In the genomic region with DNA sequence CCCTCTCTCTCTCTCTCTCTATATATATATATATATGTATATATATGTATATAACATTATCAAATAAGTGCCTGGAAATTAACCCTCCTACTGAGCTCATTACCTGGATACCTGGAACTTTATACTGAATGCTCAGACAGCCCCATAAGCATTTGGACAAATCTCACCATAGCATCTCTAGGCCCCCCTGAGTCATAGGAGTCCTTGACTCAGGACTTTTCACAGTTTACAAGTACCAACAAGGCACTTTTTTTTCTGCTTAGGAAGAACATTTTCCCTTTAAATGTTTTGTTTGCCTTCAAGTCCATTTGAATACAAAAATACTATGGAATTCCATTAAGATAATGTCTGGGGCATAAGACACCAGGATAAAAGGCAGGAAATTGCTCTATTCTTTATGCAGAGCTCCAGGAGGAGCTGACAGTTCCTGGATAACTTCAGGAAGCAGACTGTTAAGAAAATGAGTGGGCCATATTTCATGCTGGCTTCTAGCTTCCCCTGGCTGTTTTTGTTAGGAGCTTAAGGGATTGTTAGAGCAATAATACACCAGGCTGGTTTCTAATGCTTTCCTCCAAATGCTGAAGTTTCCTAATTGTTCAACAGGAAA, we compare ENCODE assay signal across 28 cellular contexts.
DNase-seq lines count a peak whose midpoint lies in the region; ATAC-seq and TF ChIP-seq lines count a peak whose summit lies in the region.
"Had no signal": no experiment of that assay in that cellular context is flagged by ENCODE, and none has a peak within 500 bp of the region (broad histone marks: within the 10 kb centered on the region; RNA-seq: fewer than 3 reads in every experiment).

No MANE protein-coding gene starts in this region.

- no peak overlapping the region for H3K4me3 Mint-ChIP-seq in WTC11
- H3K4me3 Mint-ChIP-seq: activated CD8-positive, alpha-beta memory T cell treated with anti-CD3 and anti-CD28 coated beads, Interleukin-2, amount 10 ng/mL, durations not matched to agents 7 days and 5 days; immature natural killer cell; memory B cell; stimulated activated memory B cell treated with anti-CD40 and anti-IgM and Interleukin-4, amounts not matched to agents 10 μg/mL and 1 μg/mL and 100 μg/mL, for 72 hours; type B pancreatic cell had no signal

- H3K23ac ChIP-seq in trophoblast cell (ENCODE audit: low read length), result no peak overlapping the region

- H3K9me3 ChIP-seq in RWPE2 (ENCODE audit: severe bottlenecking) (no peaks in the 10 kb centered on the region), trophoblast cell (ENCODE audit: insufficient read depth, low read depth, low read length) (no peaks in the 10 kb centered on the region)
- H3K9me3 ChIP-seq: gastroesophageal sphincter, HAP-1 had no signal

- no peak overlapping the region for H4K8ac ChIP-seq in trophoblast cell (ENCODE audit: low read depth, low read length)

- no peak overlapping the region for H2AK5ac ChIP-seq in trophoblast cell (ENCODE audit: low read length)

- peak overlapping the region; percentile 23 for H3K27ac ChIP-seq in RWPE2 (ENCODE audit: poor library complexity, severe bottlenecking)
- H3K27ac ChIP-seq in trophoblast cell (ENCODE audit: low read depth, low read length), result peak overlapping the region; percentile 45
- H3K27ac ChIP-seq: gastroesophageal sphincter, VCaP had no signal

- H3K79me1 ChIP-seq in trophoblast cell (ENCODE audit: low read length), result peaks cover 4% of the 10 kb centered on the region

- CTCF ChIA-PET in WTC11 (lab: Charles Lee), result no interaction called here

- no peaks in the 10 kb centered on the region for H3K36me3 ChIP-seq in RWPE2 (ENCODE audit: low read depth)
- no peaks in the 10 kb centered on the region for H3K36me3 ChIP-seq in trophoblast cell (ENCODE audit: control insufficient read depth in 1 of 2, insufficient read depth in 2 of 2, low read length in 2 of 2)
- H3K36me3 ChIP-seq: gastroesophageal sphincter, HAP-1 had no signal

- H3K14ac ChIP-seq in trophoblast cell (ENCODE audit: low read length), result no peak overlapping the region

- peaks cover 22% of the 10 kb centered on the region for H3K4me1 Mint-ChIP-seq in WTC11
- H3K4me1 Mint-ChIP-seq: activated CD8-positive, alpha-beta memory T cell treated with anti-CD3 and anti-CD28 coated beads, Interleukin-2, amount 10 ng/mL, durations not matched to agents 7 days and 5 days; immature natural killer cell; memory B cell; stimulated activated memory B cell treated with anti-CD40 and anti-IgM and Interleukin-4, amounts not matched to agents 10 μg/mL and 1 μg/mL and 100 μg/mL, for 72 hours had no signal

- H2BK5ac ChIP-seq in trophoblast cell (ENCODE audit: low read depth, low read length, poor library complexity), result no peak overlapping the region

- no peaks in the 10 kb centered on the region for H3K27me3 ChIP-seq in RWPE2 (ENCODE audit: insufficient read depth, poor library complexity, severe bottlenecking)
- no peaks in the 10 kb centered on the region for H3K27me3 ChIP-seq in trophoblast cell (ENCODE audit: insufficient read depth, low read length)

- TF ChIP-seq CTCF in RWPE2 (IDR thresholded peaks at IDR 0.05; ENCODE audit: poor library complexity, severe bottlenecking) (no peak), WTC11 (IDR thresholded peaks at IDR 0.05) (no peak)

- POLR2A ChIA-PET in WTC11 (lab: Charles Lee), result interaction anchor here (0.7 kb wide), 1 partner anchor 55 kb away, joined by 3 read pairs; no protein-coding TSS in a partner anchor

- no peak overlapping the region for H4K12ac ChIP-seq in trophoblast cell (ENCODE audit: low read depth, low read length)

- ATAC-seq in RWPE2 (ENCODE audit: low read depth) (0 out of 3 replicates have a peak, but pooled peaks have one; percentile 31), WTC11 (no peak), HG02588 (IDR thresholded peaks at IDR 0.05; ENCODE audit: unreplicated experiment) (no peak)
- ATAC-seq: activated CD8-positive, alpha-beta memory T cell treated with anti-CD3 and anti-CD28 coated beads, Interleukin-2, amount 10 ng/mL, durations not matched to agents 7 days and 5 days; gastroesophageal sphincter; left lobe of liver; sciatic nerve; stimulated activated memory B cell treated with anti-CD40 and anti-IgM and Interleukin-4, amounts not matched to agents 10 μg/mL and 1 μg/mL and 100 μg/mL, for 72 hours had no signal

- H3K4me2 ChIP-seq in trophoblast cell (ENCODE audit: low read length), result no peak overlapping the region

- DNase-seq in RWPE2 (ENCODE audit: low spot score), result no peak
- no peak for DNase-seq in WTC11 (ENCODE audit: low spot score)
- DNase-seq in islet precursor cell, result peak; percentile 80
- DNase-seq in trophoblast cell, result no peak
- DNase-seq in cerebellar nuclear complex (lab: John Stamatoyannopoulos, UW), result no peak
- no peak for DNase-seq in activated CD8-positive, alpha-beta memory T cell treated with anti-CD3 and anti-CD28 coated beads for 24 hours
- DNase-seq: activated CD4-positive, alpha-beta T cell treated with anti-CD3 and anti-CD28 coated beads for 48 hours; activated CD8-positive, alpha-beta memory T cell treated with anti-CD3 and anti-CD28 coated beads, Interleukin-2, amount 10 ng/mL, durations not matched to agents 7 days and 5 days; activated naive CD4-positive, alpha-beta T cell; activated T-cell treated with anti-CD3 and anti-CD28 coated beads, Interleukin-2, amount 50 U/mL, for 48 hours; C1 segment of cervical spinal cord; COR-L47; hypothalamus; immature natural killer cell; Kasumi-1; NCI-H1417 treated with DMSO at 0.1 percent for 48 hours; NCI-H2029 treated with DMSO at 0.1 percent for 48 hours; Right ventricle myocardium superior; T1000 had no signal

- H3K27ac Mint-ChIP-seq in WTC11, result peak overlapping the region; percentile 51; the same call in 1 of the 2 replicates
- H3K27ac Mint-ChIP-seq: activated CD8-positive, alpha-beta memory T cell treated with anti-CD3 and anti-CD28 coated beads, Interleukin-2, amount 10 ng/mL, durations not matched to agents 7 days and 5 days; immature natural killer cell; memory B cell; stimulated activated memory B cell treated with anti-CD40 and anti-IgM and Interleukin-4, amounts not matched to agents 10 μg/mL and 1 μg/mL and 100 μg/mL, for 72 hours; type B pancreatic cell had no signal

- no peak overlapping the region for H2BK12ac ChIP-seq in trophoblast cell (ENCODE audit: low read length)

- H3K18ac ChIP-seq in trophoblast cell (ENCODE audit: low read length), result no peak overlapping the region

- H3K4ac ChIP-seq in trophoblast cell (ENCODE audit: low read depth, low read length), result no peak overlapping the region

- peaks cover 18% of the 10 kb centered on the region for H3K9me3 Mint-ChIP-seq in WTC11
- H3K9me3 Mint-ChIP-seq: stimulated activated memory B cell treated with anti-CD40 and anti-IgM and Interleukin-4, amounts not matched to agents 10 μg/mL and 1 μg/mL and 100 μg/mL, for 72 hours; type B pancreatic cell had no signal

- no peaks in the 10 kb centered on the region for H3K79me2 ChIP-seq in trophoblast cell (ENCODE audit: control insufficient read depth, insufficient read depth, low read length, poor library complexity)

- no peak overlapping the region for H2AFZ ChIP-seq in trophoblast cell (ENCODE audit: insufficient read depth, low read length, poor library complexity)

- peaks cover 12% of the 10 kb centered on the region for H3K27me3 Mint-ChIP-seq in WTC11 (ENCODE audit: low read depth)
- H3K27me3 Mint-ChIP-seq: activated CD8-positive, alpha-beta memory T cell treated with anti-CD3 and anti-CD28 coated beads, Interleukin-2, amount 10 ng/mL, durations not matched to agents 7 days and 5 days had no signal

- H3K9ac ChIP-seq in trophoblast cell (ENCODE audit: low read length), result no peak overlapping the region

- no peak overlapping the region for H4K91ac ChIP-seq in trophoblast cell (ENCODE audit: low read depth, low read length)

- H3K36me3 Mint-ChIP-seq in WTC11, result peaks cover 9% of the 10 kb centered on the region
- H3K36me3 Mint-ChIP-seq: activated CD8-positive, alpha-beta memory T cell treated with anti-CD3 and anti-CD28 coated beads, Interleukin-2, amount 10 ng/mL, durations not matched to agents 7 days and 5 days; immature natural killer cell; memory B cell; stimulated activated memory B cell treated with anti-CD40 and anti-IgM and Interleukin-4, amounts not matched to agents 10 μg/mL and 1 μg/mL and 100 μg/mL, for 72 hours; type B pancreatic cell had no signal

- H2BK120ac ChIP-seq in trophoblast cell (ENCODE audit: insufficient read depth, low read length, poor library complexity), result no peak overlapping the region

- no peak overlapping the region for H3K4me3 ChIP-seq in RWPE2 (ENCODE audit: severe bottlenecking)
- no peak overlapping the region for H3K4me3 ChIP-seq in trophoblast cell (ENCODE audit: low read depth, low read length)
- H3K4me3 ChIP-seq: gastroesophageal sphincter, HAP-1 had no signal

- H3K4me1 ChIP-seq in RWPE2 (ENCODE audit: insufficient read depth, poor library complexity, severe bottlenecking) (peaks cover 9% of the 10 kb centered on the region), trophoblast cell (ENCODE audit: control insufficient read depth in 1 of 2, insufficient read depth in 2 of 2, low read length in 2 of 2) (peaks cover 9 to 13% of the 10 kb centered on the region in 2 experiments)
- H3K4me1 ChIP-seq: gastroesophageal sphincter, HAP-1 had no signal

TF ChIP-seq in WTC11, 78 proteins besides CTCF, POLR2A, EP300 and RAD21:
- peak; percentile 69; the same call in 1 of the 2 replicates for TF ChIP-seq RORB (CRISPR knock-in tag; IDR thresholded peaks at IDR 0.05)
- no peak for TF ChIP-seq FOXK1 (CRISPR knock-in tag; IDR thresholded peaks at IDR 0.05)
- TF ChIP-seq, protein P1, sequence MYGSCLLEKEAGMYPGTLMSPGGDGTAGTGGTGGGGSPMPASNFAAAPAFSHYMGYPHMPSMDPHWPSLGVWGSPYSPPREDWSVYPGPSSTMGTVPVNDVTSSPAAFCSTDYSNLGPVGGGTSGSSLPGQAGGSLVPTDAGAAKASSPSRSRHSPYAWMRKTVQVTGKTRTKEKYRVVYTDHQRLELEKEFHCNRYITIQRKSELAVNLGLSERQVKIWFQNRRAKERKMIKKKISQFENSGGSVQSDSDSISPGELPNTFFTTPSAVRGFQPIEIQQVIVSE (CRISPR knock-in tag; IDR thresholded peaks at IDR 0.05; ENCODE audit: borderline replicate concordance), result peak; percentile 78; the same call in 1 of the 2 replicates
